In the genomic region with DNA sequence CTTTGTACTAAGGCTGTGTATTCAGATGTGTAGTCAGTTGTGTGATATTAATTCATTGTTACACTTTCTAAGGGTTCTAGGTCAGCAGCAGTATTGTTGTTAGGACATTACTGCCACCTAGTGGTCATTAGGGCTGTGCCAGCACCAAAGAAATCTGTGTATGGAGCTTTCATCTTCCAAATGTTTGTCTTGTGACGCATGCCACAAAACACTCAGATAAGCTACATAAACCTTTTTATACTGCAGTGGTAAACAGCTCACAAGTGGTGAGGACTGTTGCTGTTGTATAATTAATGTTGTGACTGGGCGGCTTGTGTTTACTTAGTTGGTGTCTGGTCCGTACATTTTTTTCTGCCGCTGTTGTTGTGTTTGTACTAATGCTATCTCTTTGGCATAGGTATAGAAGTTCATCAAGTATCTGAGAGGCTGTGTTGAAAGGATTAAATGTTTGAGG, we compare ENCODE assay signal across 8 cellular contexts. TPM values are rescaled to one million over a fixed set of nuclear protein-coding genes. Genes with fewer than 3 reads are reported as not detected.
DNase-seq lines count a peak whose midpoint lies in the region; ATAC-seq and TF ChIP-seq lines count a peak whose summit lies in the region.

No MANE protein-coding gene starts in this region.

- H3K36me3 Mint-ChIP-seq in activated naive CD4-positive, alpha-beta T cell treated with anti-CD3 and anti-CD28 coated beads, Interleukin-2, amount 50 U/mL, for 72 hours: peaks cover 0 to 10% of the 10 kb centered on the region in 2 donors
- no peaks in the 10 kb centered on the region for H3K36me3 Mint-ChIP-seq in progenitor cell of endocrine pancreas (ENCODE audit: insufficient read depth)

- H3K9me3 Mint-ChIP-seq in activated naive CD4-positive, alpha-beta T cell treated with anti-CD3 and anti-CD28 coated beads, Interleukin-2, amount 50 U/mL, for 72 hours: no peaks in the 10 kb centered on the region
- no peaks in the 10 kb centered on the region for H3K9me3 Mint-ChIP-seq in progenitor cell of endocrine pancreas (ENCODE audit: low read depth)

- H3K4me3 Mint-ChIP-seq in progenitor cell of endocrine pancreas (ENCODE audit: low read depth): no peak overlapping the region

- peak overlapping the region in 1 of 2 donors; percentile 8 for H3K27ac Mint-ChIP-seq in activated naive CD4-positive, alpha-beta T cell treated with anti-CD3 and anti-CD28 coated beads, Interleukin-2, amount 50 U/mL, for 72 hours
- H3K27ac Mint-ChIP-seq in progenitor cell of endocrine pancreas: peak overlapping the region; percentile 6

- peak; percentile 48 for ATAC-seq in GM21447 (IDR thresholded peaks at IDR 0.05; ENCODE audit: unreplicated experiment)
- peak; percentile 20 to 28 for ATAC-seq in activated naive CD4-positive, alpha-beta T cell treated with anti-CD3 and anti-CD28 coated beads, Interleukin-2, amount 50 U/mL, for 72 hours

- H3K27me3 Mint-ChIP-seq in progenitor cell of endocrine pancreas: peaks cover 8% of the 10 kb centered on the region

- in situ Hi-C loops in SK-MEL-5 (cut with HindIII; ENCODE audit: low pct_unique_long_range_greater_than_20kb, low sequenced_read_pairs): no loop called here

- TF ChIP-seq CTCF in progenitor cell of endocrine pancreas (IDR thresholded peaks at IDR 0.05; ENCODE audit: unreplicated experiment): peak; percentile 99

- H3K4me1 Mint-ChIP-seq in progenitor cell of endocrine pancreas (ENCODE audit: low read depth): peaks cover 10% of the 10 kb centered on the region

- DNase-seq in DMS153 (lab: John Stamatoyannopoulos, UW): peak; percentile 53
- peak; percentile 95 for DNase-seq in LHCN-M2 (ENCODE audit: low read depth)
- DNase-seq in SK-MEL-5 (ENCODE audit: low read depth, low spot score): peak; percentile 80
- peak in 1 of 2 donors; percentile 68 for DNase-seq in activated naive CD4-positive, alpha-beta T cell treated with anti-CD3 and anti-CD28 coated beads, Interleukin-2, amount 50 U/mL, for 72 hours (ENCODE audit: low spot score in 2 of 2)
- DNase-seq in glomerular visceral epithelial cell (ENCODE audit: extremely low spot score): peak; percentile 79
- peak; percentile 50 for DNase-seq in progenitor cell of endocrine pancreas (ENCODE audit: low spot score, unreplicated experiment)
- DNase-seq in GOT3 (lab: John Stamatoyannopoulos, UW): no peak

RNA-seq across cellular contexts. Expression of gene S1PR1, which starts 51.7 kb away (rescaled TPM):
- 1.3 and 2.4 TPM in 2 replicates for total RNA-seq in LHCN-M2 (2014; rRNA removed)
- polyA plus RNA-seq in LHCN-M2 (2012): 8.3 TPM
- total RNA-seq in SK-MEL-5 (2014; rRNA removed; shearing (Covaris generic)): 0.03 TPM in 1 of 2 replicates, not detected in the other
- 0.04 TPM in 1 of 2 replicates, not detected in the other for polyA plus RNA-seq in SK-MEL-5 (2015; cell fraction: cytosol; rRNA removed)
- not detected in 2 replicates for polyA plus RNA-seq in SK-MEL-5 (2015; cell fraction: nucleus; rRNA removed)
- total RNA-seq in activated naive CD4-positive, alpha-beta T cell treated with anti-CD3 and anti-CD28 coated beads, Interleukin-2, amount 50 U/mL, for 72 hours: 100 to 1,000 TPM; 125 to 221 TPM
- total RNA-seq in progenitor cell of endocrine pancreas: 0.89 and 1.1 TPM in 2 replicates

Comparison
In these comparisons a context has a peak if more than half of its experiments do, and no peak if none do; other contexts are left out.
1. RNA of gene S1PR1, which starts 51.7 kb away (total RNA-seq): 125 to 221 TPM in activated naive CD4-positive, alpha-beta T cell treated with anti-CD3 and anti-CD28 coated beads, Interleukin-2, amount 50 U/mL, for 72 hours; 1.3 to 2.4 TPM in LHCN-M2, 0.89 to 1.1 TPM in progenitor cell of endocrine pancreas and 0.03 TPM in SK-MEL-5; every median in the first group is over 10 times any median in the second.